In the genomic region with DNA sequence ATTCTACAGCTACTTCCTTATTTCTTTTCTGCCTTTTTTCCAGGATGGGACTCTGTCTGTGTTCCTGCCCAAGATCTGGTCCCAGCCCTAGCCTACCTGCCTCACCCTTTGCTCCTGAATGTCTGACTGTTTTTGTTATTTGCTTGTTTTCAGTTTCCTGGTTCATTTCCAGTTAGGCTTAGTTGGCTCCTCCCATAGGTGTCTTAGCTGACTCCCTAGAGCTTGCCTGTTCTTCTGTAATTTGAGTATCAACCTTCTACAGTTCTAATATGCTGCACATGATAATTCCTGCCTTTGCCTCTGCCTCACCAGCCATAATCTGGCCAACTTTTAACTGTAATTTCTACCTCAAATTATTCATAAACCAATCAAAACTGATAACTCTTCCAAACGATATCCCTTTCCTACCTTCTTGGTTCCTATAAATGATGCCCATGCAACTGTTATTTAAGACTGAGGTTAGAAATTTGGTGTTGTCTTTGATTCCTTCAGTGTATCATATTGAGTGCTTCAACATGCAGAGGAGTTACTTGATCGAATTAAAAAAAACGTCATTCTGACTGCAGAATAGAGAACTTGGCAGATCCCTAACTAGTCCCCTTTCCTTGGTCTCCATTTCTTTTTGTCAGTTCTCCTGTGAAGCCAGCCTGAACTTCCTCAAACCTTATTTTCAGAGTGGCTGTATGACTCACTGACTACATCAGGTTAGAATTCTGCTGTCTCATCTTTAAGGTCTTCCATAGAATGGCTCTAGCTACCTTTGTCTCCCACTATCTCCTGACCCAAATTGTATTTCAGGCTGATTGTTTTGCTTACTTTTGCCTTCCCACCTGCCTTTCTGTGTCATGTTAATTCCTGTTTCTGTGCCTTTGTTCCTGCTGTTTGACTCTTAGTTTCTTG, we compare ENCODE assay signal across 1 cellular context.
TF ChIP-seq lines count a peak whose summit lies in the region.

No MANE protein-coding gene starts in this region.

TF ChIP-seq in GM12878, 131 proteins besides CTCF, POLR2A, EP300 and RAD21 (continued from another document):
- TF ChIP-seq, protein P1, sequence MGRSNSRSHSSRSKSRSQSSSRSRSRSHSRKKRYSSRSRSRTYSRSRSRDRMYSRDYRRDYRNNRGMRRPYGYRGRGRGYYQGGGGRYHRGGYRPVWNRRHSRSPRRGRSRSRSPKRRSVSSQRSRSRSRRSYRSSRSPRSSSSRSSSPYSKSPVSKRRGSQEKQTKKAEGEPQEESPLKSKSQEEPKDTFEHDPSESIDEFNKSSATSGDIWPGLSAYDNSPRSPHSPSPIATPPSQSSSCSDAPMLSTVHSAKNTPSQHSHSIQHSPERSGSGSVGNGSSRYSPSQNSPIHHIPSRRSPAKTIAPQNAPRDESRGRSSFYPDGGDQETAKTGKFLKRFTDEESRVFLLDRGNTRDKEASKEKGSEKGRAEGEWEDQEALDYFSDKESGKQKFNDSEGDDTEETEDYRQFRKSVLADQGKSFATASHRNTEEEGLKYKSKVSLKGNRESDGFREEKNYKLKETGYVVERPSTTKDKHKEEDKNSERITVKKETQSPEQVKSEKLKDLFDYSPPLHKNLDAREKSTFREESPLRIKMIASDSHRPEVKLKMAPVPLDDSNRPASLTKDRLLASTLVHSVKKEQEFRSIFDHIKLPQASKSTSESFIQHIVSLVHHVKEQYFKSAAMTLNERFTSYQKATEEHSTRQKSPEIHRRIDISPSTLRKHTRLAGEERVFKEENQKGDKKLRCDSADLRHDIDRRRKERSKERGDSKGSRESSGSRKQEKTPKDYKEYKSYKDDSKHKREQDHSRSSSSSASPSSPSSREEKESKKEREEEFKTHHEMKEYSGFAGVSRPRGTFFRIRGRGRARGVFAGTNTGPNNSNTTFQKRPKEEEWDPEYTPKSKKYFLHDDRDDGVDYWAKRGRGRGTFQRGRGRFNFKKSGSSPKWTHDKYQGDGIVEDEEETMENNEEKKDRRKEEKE (IDR thresholded peaks at IDR 0.05) = no peak
- no peak for TF ChIP-seq MXI1 (IDR thresholded peaks at IDR 0.05; ENCODE audit: low read depth, low read length)
- TF ChIP-seq SMAD5 (IDR thresholded peaks at IDR 0.05; ENCODE audit: low read depth) = no peak
